8 cellular contexts compared by ENCODE assay signal in genomic region chr1:38991638-38992449, GRCh38. TPM values are rescaled to one million over a fixed set of nuclear protein-coding genes. Genes with fewer than 3 reads are reported as not detected.
A peak's percentile ranks its signal among the peaks of the same experiment; 100 is the strongest.
DNase-seq lines count a peak whose midpoint lies in the region; ATAC-seq and TF ChIP-seq lines count a peak whose summit lies in the region.

No MANE protein-coding gene starts in this region.

- no peak for TF ChIP-seq POLR2A in sigmoid colon (IDR thresholded peaks at IDR 0.05)

- peaks cover 27% of the 10 kb centered on the region for H3K4me1 ChIP-seq in GM23248 (ENCODE audit: insufficient read depth)
- peaks cover 33% of the 10 kb centered on the region for H3K4me1 ChIP-seq in OCI-LY1 (ENCODE audit: insufficient read depth, low read length, severe bottlenecking)
- H3K4me1 ChIP-seq in iPS-20b (ENCODE audit: insufficient read depth, low read length): peaks cover 24% of the 10 kb centered on the region
- H3K4me1 ChIP-seq in sigmoid colon: peaks cover 0 to 41% (median 35%) of the 10 kb centered on the region in 4 donors

- no peak for TF ChIP-seq EP300 in sigmoid colon (IDR thresholded peaks at IDR 0.05)

- H3K27me3 ChIP-seq in GM23248 (replicated peaks; ENCODE audit: insufficient read depth) (no peaks in the 10 kb centered on the region), OCI-LY1 (ENCODE audit: insufficient read depth, low read length) (no peaks in the 10 kb centered on the region), brain microvascular endothelial cell (replicated peaks) (no peaks in the 10 kb centered on the region), iPS-20b (ENCODE audit: insufficient read depth, low read length) (no peaks in the 10 kb centered on the region), sigmoid colon (no peaks in the 10 kb centered on the region)

- WGBS in GM23248 (ENCODE audit: low coverage in 1 of 2, low lambda C conversion rate in 2 of 2, missing lambda C conversion rate in 2 of 2), 2 experiments: 2 to 3% methylated on average over 31 to 32 of the region's 32 CpGs
- 1% methylated on average over 32 of the region's 32 CpGs for WGBS in sigmoid colon, 2 donors

- H3K4me2 ChIP-seq in GM23248 (ENCODE audit: unreplicated experiment): peak overlapping the region; percentile 99
- H3K4me2 ChIP-seq in OCI-LY1 (ENCODE audit: low read length): peak overlapping the region; percentile 95

- H2AFZ ChIP-seq in GM23248: peak overlapping the region; percentile 24; the same call in 1 of the 2 replicates
- H2AFZ ChIP-seq in OCI-LY1 (ENCODE audit: low read length): no peak overlapping the region

- in situ Hi-C loops in GM23248 (cut with MboI) (no loop called here), brain microvascular endothelial cell (cut with HindIII; ENCODE audit: low pct_ligation_motif_present, low sequenced_read_pairs) (no loop called here)

- H4K20me1 ChIP-seq in GM23248 (ENCODE audit: insufficient read depth): peaks cover 11% of the 10 kb centered on the region; the same call in 1 of the 2 replicates
- H4K20me1 ChIP-seq in OCI-LY1 (ENCODE audit: insufficient read depth, low read length): no peaks in the 10 kb centered on the region; the same call in 1 of the 2 replicates

- peak; percentile 66 for DNase-seq in GM23248
- DNase-seq in brain microvascular endothelial cell: peak; percentile 25
- DNase-seq in sigmoid colon: peak; percentile 79
- no peak for DNase-seq in middle frontal gyrus (ENCODE audit: extremely low spot score, low spot score)

- TF ChIP-seq CTCF in C4-2B (conservative IDR thresholded peaks at IDR 0.05) (no peak), OCI-LY1 (IDR thresholded peaks at IDR 0.05; ENCODE audit: low read length) (no peak), brain microvascular endothelial cell (IDR thresholded peaks at IDR 0.05; ENCODE audit: low read depth, low read length, missing control alignments) (no peak), sigmoid colon (IDR thresholded peaks at IDR 0.05) (no peak)

- intact Hi-C loops in sigmoid colon (cut with DNase I): loop anchor here (1.0 kb wide), 2 partner anchors 34 to 133 kb away; partner anchors contain the start of genes NDUFS5 and RRAGC

- H3K79me2 ChIP-seq in GM23248 (ENCODE audit: insufficient read depth) (peaks cover 57% of the 10 kb centered on the region), OCI-LY1 (ENCODE audit: insufficient read depth, low read length) (peaks cover 43% of the 10 kb centered on the region)

- H3K36me3 ChIP-seq in GM23248 (ENCODE audit: low read depth) (peaks cover 13% of the 10 kb centered on the region; the same call in 1 of the 2 replicates), OCI-LY1 (ENCODE audit: insufficient read depth, low read length) (peaks cover 41% of the 10 kb centered on the region), brain microvascular endothelial cell (replicated peaks) (peaks cover 19% of the 10 kb centered on the region), iPS-20b (ENCODE audit: insufficient read depth, low read depth, low read length) (peaks cover 48% of the 10 kb centered on the region), sigmoid colon (peaks cover 0 to 13% (median 2%) of the 10 kb centered on the region in 4 donors)

- no peak for ATAC-seq in GM19351 (IDR thresholded peaks at IDR 0.05; ENCODE audit: unreplicated experiment)

- H3K9me3 ChIP-seq in GM23248 (ENCODE audit: low read depth): no peaks in the 10 kb centered on the region
- no peaks in the 10 kb centered on the region for H3K9me3 ChIP-seq in OCI-LY1 (ENCODE audit: low read length)
- no peaks in the 10 kb centered on the region for H3K9me3 ChIP-seq in iPS-20b (ENCODE audit: insufficient read depth, low read depth, low read length)
- H3K9me3 ChIP-seq in sigmoid colon: no peaks in the 10 kb centered on the region

- peak overlapping the region; percentile 98 for H3K9ac ChIP-seq in GM23248
- peak overlapping the region; percentile 86 for H3K9ac ChIP-seq in OCI-LY1 (ENCODE audit: low read length)
- H3K9ac ChIP-seq in iPS-20b (ENCODE audit: low read depth, low read length): peak overlapping the region; percentile 97

- H3K27ac ChIP-seq in C4-2B: peak overlapping the region; percentile 95
- peak overlapping the region; percentile 83 for H3K27ac ChIP-seq in GM23248
- peak overlapping the region; percentile 43 for H3K27ac ChIP-seq in OCI-LY1 (ENCODE audit: low read depth, low read length, poor library complexity, severe bottlenecking)
- peak overlapping the region; percentile 89 for H3K27ac ChIP-seq in brain microvascular endothelial cell
- H3K27ac ChIP-seq in iPS-20b (ENCODE audit: low read length): peak overlapping the region; percentile 71
- H3K27ac ChIP-seq in sigmoid colon: peak overlapping the region; percentile 97 to 100 (median 98)

- H3K9me2 ChIP-seq in GM23248 (ENCODE audit: insufficient read depth) (no peaks in the 10 kb centered on the region), OCI-LY1 (ENCODE audit: low read depth, low read length) (no peaks in the 10 kb centered on the region)

- H3K4me3 ChIP-seq in GM23248 (peak overlapping the region; percentile 92), OCI-LY1 (ENCODE audit: low read depth, low read length, poor library complexity, severe bottlenecking) (peak overlapping the region; percentile 94), brain microvascular endothelial cell (ENCODE audit: low read depth, low read length) (peak overlapping the region; percentile 90), iPS-20b (ENCODE audit: low read length) (peak overlapping the region; percentile 100), sigmoid colon (peak overlapping the region; percentile 59 to 100 (median 98))

- 0 out of 2 replicates have a peak, but pooled peaks cover 17% of the 10 kb centered on the region for H3F3A ChIP-seq in GM23248 (ENCODE audit: insufficient read depth)
- H3F3A ChIP-seq in OCI-LY1 (ENCODE audit: insufficient read depth, low read length): no peaks in the 10 kb centered on the region

RNA-seq across cellular contexts. Expression of gene AKIRIN1, which starts 0.8 kb away (rescaled TPM):
- total RNA-seq in GM23248 (2014; rRNA removed; shearing (Covaris generic)): 56.1 and 69.7 TPM in 2 replicates
- polyA plus RNA-seq in GM23248 (2016; fragmentation: Nextera tagmentation; extraction: Ambion mirVana) (65.5 and 68.5 TPM in 2 replicates), sigmoid colon (10 to 100 TPM; 28.4 to 59.2 (median 50.5) TPM)
- 10 to 100 TPM; 42.7 to 55.7 (median 51.6) TPM for total RNA-seq in sigmoid colon

RNA-seq across cellular contexts. Expression of gene NDUFS5, which starts 34.3 kb away (rescaled TPM):
- total RNA-seq in GM23248 (2014; rRNA removed; shearing (Covaris generic)): 257 and 319 TPM in 2 replicates
- polyA plus RNA-seq in GM23248 (2016; fragmentation: Nextera tagmentation; extraction: Ambion mirVana) (602 and 606 TPM in 2 replicates), sigmoid colon (100 to 1,000 TPM; 586 to 662 (median 646) TPM)
- total RNA-seq in sigmoid colon: 1,000 to 10,000 TPM in 1 of 4 donors, 100 to 1,000 TPM in 3; 525 to 1,407 (median 722) TPM

RNA-seq across cellular contexts. Expression of gene RHBDL2, which starts 50.2 kb away (rescaled TPM):
- 0.22 TPM in 1 of 2 replicates, not detected in the other for total RNA-seq in GM23248 (2014; rRNA removed; shearing (Covaris generic))
- polyA plus RNA-seq in GM23248 (2016; fragmentation: Nextera tagmentation; extraction: Ambion mirVana): 1.4 and 1.5 TPM in 2 replicates
- total RNA-seq in sigmoid colon: under 1 TPM in 1 of 4 donors, not detected in 3; 0.55 TPM
- polyA plus RNA-seq in sigmoid colon: 10 to 100 TPM in 1 of 3 donors, 1 to 10 TPM in 2; 4.6 to 24.9 (median 9.6) TPM

Comparison
In these comparisons a context has a peak if more than half of its experiments do, and no peak if none do; other contexts are left out.
1. H3K27ac ChIP-seq: peak in every context shown above with its lines; median percentile 98 in sigmoid colon; 95 in C4-2B; 89 in brain microvascular endothelial cell; 83 in GM23248; 71 in iPS-20b; 43 in OCI-LY1.